29 cellular contexts compared by ENCODE assay signal in the genomic region with DNA sequence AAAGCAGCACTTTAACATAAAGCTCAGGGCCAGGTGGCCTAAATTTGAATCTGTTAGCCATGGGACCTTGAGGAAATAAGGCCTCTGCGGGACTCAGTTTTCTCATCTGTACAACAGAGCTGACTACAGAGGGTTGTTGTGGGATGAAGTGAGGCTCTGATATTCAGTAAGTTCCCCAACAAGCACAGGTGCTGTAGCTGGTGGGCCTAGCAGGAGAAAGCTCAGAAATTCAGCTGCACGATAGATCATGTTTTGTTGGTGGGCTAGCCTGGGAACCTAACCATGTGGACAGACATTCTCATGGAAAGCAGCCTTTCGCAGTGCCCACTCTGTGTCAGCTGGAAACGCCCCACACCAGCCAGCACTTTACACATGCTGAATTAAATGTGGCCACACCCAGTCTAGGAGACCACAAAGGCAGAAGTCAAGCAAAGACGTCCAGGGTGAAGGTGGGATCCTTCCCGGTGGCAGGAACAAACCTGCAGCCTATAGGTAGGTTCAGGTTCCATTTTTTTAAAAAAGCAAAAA. TPM values are rescaled to one million over a fixed set of nuclear protein-coding genes. Genes with fewer than 3 reads are reported as not detected.
DNase-seq lines count a peak whose midpoint lies in the region; ATAC-seq and TF ChIP-seq lines count a peak whose summit lies in the region.
"Had no signal": no experiment of that assay in that cellular context is flagged by ENCODE, and none has a peak within 500 bp of the region (broad histone marks: within the 10 kb centered on the region; RNA-seq: fewer than 3 reads in every experiment).

No MANE protein-coding gene starts in this region.

- H3K27me3 ChIP-seq in mammary epithelial cell (ENCODE audit: insufficient read depth, low read length) (no peaks in the 10 kb centered on the region), breast epithelium (no peaks in the 10 kb centered on the region)
- H3K27me3 ChIP-seq: Peyer's patch, upper lobe of right lung had no signal

- H3K27ac Mint-ChIP-seq in naive thymus-derived CD8-positive, alpha-beta T cell: peak overlapping the region in 8 of 10 donors; percentile 31 to 72 (median 56)
- H3K27ac Mint-ChIP-seq in endothelial cell (ENCODE audit: unreplicated experiment) (no peak overlapping the region), progenitor cell of endocrine pancreas (no peak overlapping the region)
- no peak overlapping the region for H3K27ac Mint-ChIP-seq in activated CD8-positive, alpha-beta T cell treated with anti-CD3 and anti-CD28 coated beads for 36 hours
- H3K27ac Mint-ChIP-seq: activated naive CD8-positive, alpha-beta T cell treated with anti-CD3 and anti-CD28 coated beads, Interleukin-2, amount 10 ng/mL, durations not matched to agents 7 days and 5 days; IgD-negative memory B cell; nephron; stimulated activated effector memory CD8-positive, alpha-beta T cell treated with anti-CD3 and anti-CD28 coated beads, Interleukin-12 subunit alpha, Interleukin-12 subunit beta, amount 100 ng/mL, for 72 hours; WTC11 had no signal

- H2AFZ ChIP-seq in mammary epithelial cell (ENCODE audit: low read depth, low read length): no peak overlapping the region

- no peak for TF ChIP-seq POLR2A in breast epithelium (IDR thresholded peaks at IDR 0.05)

- no peak for ATAC-seq in naive thymus-derived CD8-positive, alpha-beta T cell
- no peak for ATAC-seq in activated CD8-positive, alpha-beta T cell treated with anti-CD3 and anti-CD28 coated beads for 36 hours
- ATAC-seq: activated T-cell treated with anti-CD3 and anti-CD28 coated beads, Interleukin-2, amount 50 U/mL, for 4 hours; stimulated activated effector memory CD8-positive, alpha-beta T cell treated with anti-CD3 and anti-CD28 coated beads, Interleukin-12 subunit alpha, Interleukin-12 subunit beta, amount 100 ng/mL, for 72 hours; WTC11 had no signal

- H3K9me3 ChIP-seq in mammary epithelial cell (replicated peaks; ENCODE audit: insufficient read depth, low read length) (no peaks in the 10 kb centered on the region), breast epithelium (no peaks in the 10 kb centered on the region)
- H3K9me3 ChIP-seq: left ventricle myocardium inferior, Peyer's patch, upper lobe of right lung had no signal

- WGBS in mammary epithelial cell (ENCODE audit: low coverage, missing lambda C conversion rate): 89% methylated on average over 6 of the region's 6 CpGs

- H3K9ac ChIP-seq in mammary epithelial cell (ENCODE audit: insufficient read depth, low read length): peak overlapping the region; percentile 22

- H3K9me3 Mint-ChIP-seq in naive thymus-derived CD8-positive, alpha-beta T cell: peaks cover 0 to 2% (median 0%) of the 10 kb centered on the region in 9 donors
- H3K9me3 Mint-ChIP-seq in endothelial cell (ENCODE audit: unreplicated experiment) (no peaks in the 10 kb centered on the region), progenitor cell of endocrine pancreas (ENCODE audit: low read depth) (no peaks in the 10 kb centered on the region)
- H3K9me3 Mint-ChIP-seq in activated CD8-positive, alpha-beta T cell treated with anti-CD3 and anti-CD28 coated beads for 36 hours: no peaks in the 10 kb centered on the region
- H3K9me3 Mint-ChIP-seq: activated naive CD8-positive, alpha-beta T cell treated with anti-CD3 and anti-CD28 coated beads, Interleukin-2, amount 10 ng/mL, durations not matched to agents 7 days and 5 days; activated T-cell treated with anti-CD3 and anti-CD28 coated beads, Interleukin-2, amount 50 U/mL, for 4 hours; CD4-positive, alpha-beta memory T cell; IgD-negative memory B cell; nephron; stimulated activated effector memory CD8-positive, alpha-beta T cell treated with anti-CD3 and anti-CD28 coated beads, Interleukin-12 subunit alpha, Interleukin-12 subunit beta, amount 100 ng/mL, for 72 hours had no signal

- no peak for DNase-seq in mammary epithelial cell
- no peak for DNase-seq in breast epithelium (ENCODE audit: low spot score in 2 of 2)
- DNase-seq in caudate nucleus (lab: John Stamatoyannopoulos, UW): no peak
- no peak for DNase-seq in naive thymus-derived CD8-positive, alpha-beta T cell
- DNase-seq in OCI-M2 (lab: John Stamatoyannopoulos, UW; ENCODE audit: unreplicated experiment): no peak
- no peak for DNase-seq in endothelial cell (ENCODE audit: low spot score)
- DNase-seq in progenitor cell of endocrine pancreas (ENCODE audit: low spot score, unreplicated experiment): no peak
- DNase-seq in activated CD8-positive, alpha-beta T cell treated with anti-CD3 and anti-CD28 coated beads for 36 hours: no peak
- DNase-seq: 8988T; activated CD4-positive, alpha-beta T cell treated with anti-CD3 and anti-CD28 coated beads, Interleukin-2, amount 50 U/mL, for 1 hour; activated gamma-delta T cell treated with Interleukin-2 at 50 U/mL for 16 hours; activated naive CD8-positive, alpha-beta T cell treated with anti-CD3 and anti-CD28 coated beads, Interleukin-2, amount 10 ng/mL, durations not matched to agents 7 days and 5 days; activated T-cell treated with anti-CD3 and anti-CD28 coated beads, Interleukin-2, amount 50 U/mL, for 4 hours; CD4-positive, alpha-beta memory T cell; effector CD8-positive, alpha-beta T cell; GOT3; hypothalamus; left ventricle myocardium inferior; midbrain; NCI-H1105; NCI-H187; NCI-H524 treated with DMSO at 0.1 percent for 48 hours had no signal

- in situ Hi-C loops in mammary epithelial cell (cut with MboI; ENCODE audit: low sequenced_read_pairs in 2 of 2): no loop called here

- CTCF ChIA-PET in mammary epithelial cell (lab: Charles Lee; ENCODE audit: low non-redundant PET): no interaction called here
- CTCF ChIA-PET in activated CD8-positive, alpha-beta T cell treated with anti-CD3 and anti-CD28 coated beads for 36 hours (lab: Charles Lee): interaction anchor here (0.7 to 1.4 kb wide), 6 partner anchors 11 to 811 kb away, joined by 3 to 4 read pairs (median 3); no protein-coding TSS in a partner anchor

- H4K20me1 ChIP-seq in mammary epithelial cell (ENCODE audit: insufficient read depth, low read length): no peaks in the 10 kb centered on the region

- peak overlapping the region in 1 of 10 donors; percentile 2 for H3K4me3 Mint-ChIP-seq in naive thymus-derived CD8-positive, alpha-beta T cell
- H3K4me3 Mint-ChIP-seq in endothelial cell (ENCODE audit: unreplicated experiment) (no peak overlapping the region), progenitor cell of endocrine pancreas (ENCODE audit: low read depth) (no peak overlapping the region)
- no peak overlapping the region for H3K4me3 Mint-ChIP-seq in activated CD8-positive, alpha-beta T cell treated with anti-CD3 and anti-CD28 coated beads for 36 hours
- H3K4me3 Mint-ChIP-seq: activated naive CD8-positive, alpha-beta T cell treated with anti-CD3 and anti-CD28 coated beads, Interleukin-2, amount 10 ng/mL, durations not matched to agents 7 days and 5 days; activated T-cell treated with anti-CD3 and anti-CD28 coated beads, Interleukin-2, amount 50 U/mL, for 4 hours; CD4-positive, alpha-beta memory T cell; nephron; stimulated activated effector memory CD8-positive, alpha-beta T cell treated with anti-CD3 and anti-CD28 coated beads, Interleukin-12 subunit alpha, Interleukin-12 subunit beta, amount 100 ng/mL, for 72 hours; WTC11 had no signal

- peak overlapping the region; percentile 44 for H3K27ac ChIP-seq in mammary epithelial cell (ENCODE audit: insufficient read depth, low read depth, low read length)
- H3K27ac ChIP-seq in breast epithelium: peak overlapping the region in 1 of 2 donors; percentile 6
- H3K27ac ChIP-seq in caudate nucleus (ENCODE audit: low read depth, low read length): peak overlapping the region; percentile 21
- H3K27ac ChIP-seq: epithelial cell of prostate, left ventricle myocardium inferior, Peyer's patch, upper lobe of right lung had no signal

- H3K27me3 Mint-ChIP-seq in naive thymus-derived CD8-positive, alpha-beta T cell: no peaks in the 10 kb centered on the region
- H3K27me3 Mint-ChIP-seq in endothelial cell (ENCODE audit: unreplicated experiment) (peaks cover 1% of the 10 kb centered on the region), progenitor cell of endocrine pancreas (no peaks in the 10 kb centered on the region)
- H3K27me3 Mint-ChIP-seq in activated CD8-positive, alpha-beta T cell treated with anti-CD3 and anti-CD28 coated beads for 36 hours: no peaks in the 10 kb centered on the region
- H3K27me3 Mint-ChIP-seq: activated naive CD8-positive, alpha-beta T cell treated with anti-CD3 and anti-CD28 coated beads, Interleukin-2, amount 10 ng/mL, durations not matched to agents 7 days and 5 days; CD4-positive, alpha-beta memory T cell had no signal

- POLR2A ChIA-PET in naive thymus-derived CD8-positive, alpha-beta T cell (lab: Charles Lee): interaction anchor here (0.8 to 1.5 kb wide), 6 partner anchors 10 to 98 kb away, joined by 3 to 10 read pairs (median 4); a partner anchor contains a TSS
- POLR2A ChIA-PET in activated CD8-positive, alpha-beta T cell treated with anti-CD3 and anti-CD28 coated beads for 36 hours (lab: Charles Lee): interaction anchor here (0.6 to 1.3 kb wide), 2 partner anchors 17 to 47 kb away, joined by 3 read pairs; no protein-coding TSS in a partner anchor

- BruUV-seq in mammary epithelial cell (replicated peaks; lab: Mats Ljungman, UMichigan): no TSS peak

- H3K4me1 Mint-ChIP-seq in naive thymus-derived CD8-positive, alpha-beta T cell: peaks cover 15 to 55% (median 47%) of the 10 kb centered on the region in 4 donors
- H3K4me1 Mint-ChIP-seq in endothelial cell (ENCODE audit: unreplicated experiment): no peaks in the 10 kb centered on the region
- no peaks in the 10 kb centered on the region for H3K4me1 Mint-ChIP-seq in progenitor cell of endocrine pancreas (ENCODE audit: low read depth)
- peaks cover 39% of the 10 kb centered on the region for H3K4me1 Mint-ChIP-seq in activated CD8-positive, alpha-beta T cell treated with anti-CD3 and anti-CD28 coated beads for 36 hours (ENCODE audit: low read depth)

- H3K4me3 ChIP-seq in mammary epithelial cell (replicated peaks in 1 of 3; ENCODE audit: insufficient read depth in 1 of 3, low read depth in 2 of 3, low read length in 3 of 3): no peak overlapping the region
- no peak overlapping the region for H3K4me3 ChIP-seq in breast epithelium
- H3K4me3 ChIP-seq: left ventricle myocardium inferior, Peyer's patch, upper lobe of right lung had no signal

- dilution Hi-C loops in mammary epithelial cell (cut with HindIII; ENCODE audit: low sequenced_read_pairs): no loop called here

- H3K36me3 ChIP-seq in mammary epithelial cell (ENCODE audit: insufficient read depth, low read length): no peaks in the 10 kb centered on the region
- H3K36me3 ChIP-seq in breast epithelium: no peaks in the 10 kb centered on the region
- H3K36me3 ChIP-seq: left ventricle myocardium inferior, Peyer's patch, upper lobe of right lung had no signal

- intact Hi-C loops in mammary epithelial cell (cut with micrococcal nuclease) (loop anchor here (5.0 kb wide), 1 partner anchor 93 kb away; no protein-coding TSS in a partner anchor), breast epithelium (cut with DNase I; ENCODE audit: low total_unique reads) (no loop called here)
- intact Hi-C loops in activated CD8-positive, alpha-beta T cell treated with anti-CD3 and anti-CD28 coated beads for 36 hours (cut with micrococcal nuclease): loop anchor here (5.0 kb wide), 1 partner anchor 58 kb away; no protein-coding TSS in a partner anchor

- H3K79me2 ChIP-seq in mammary epithelial cell (ENCODE audit: insufficient read depth, low read length): peaks cover 60% of the 10 kb centered on the region

- TF ChIP-seq CTCF in mammary epithelial cell (conservative IDR thresholded peaks at IDR 0.05 in 1 of 2, IDR thresholded peaks at IDR 0.05 in 1 of 2; ENCODE audit: extremely low read depth in 1 of 2, insufficient read depth in 1 of 2, low read depth in 1 of 2, low read length in 2 of 2) (no peak), breast epithelium (IDR thresholded peaks at IDR 0.05) (no peak), endothelial cell (IDR thresholded peaks at IDR 0.05; ENCODE audit: unreplicated experiment) (no peak), progenitor cell of endocrine pancreas (IDR thresholded peaks at IDR 0.05; ENCODE audit: unreplicated experiment) (no peak)
- TF ChIP-seq CTCF in activated CD8-positive, alpha-beta T cell treated with anti-CD3 and anti-CD28 coated beads for 36 hours (IDR thresholded peaks at IDR 0.05): no peak

- H3K4me1 ChIP-seq in mammary epithelial cell (ENCODE audit: insufficient read depth, low read length): peaks cover 61% of the 10 kb centered on the region
- H3K4me1 ChIP-seq in breast epithelium: peaks cover 7 to 10% of the 10 kb centered on the region in 2 donors

- peak overlapping the region; percentile 38 for H3K4me2 ChIP-seq in mammary epithelial cell (ENCODE audit: insufficient read depth, low read depth, low read length)

- H3K36me3 Mint-ChIP-seq in naive thymus-derived CD8-positive, alpha-beta T cell: peaks cover 0 to 12% (median 2%) of the 10 kb centered on the region in 3 donors
- H3K36me3 Mint-ChIP-seq in endothelial cell (ENCODE audit: low read depth, unreplicated experiment) (no peaks in the 10 kb centered on the region), progenitor cell of endocrine pancreas (ENCODE audit: insufficient read depth) (no peaks in the 10 kb centered on the region)
- peaks cover 5% of the 10 kb centered on the region for H3K36me3 Mint-ChIP-seq in activated CD8-positive, alpha-beta T cell treated with anti-CD3 and anti-CD28 coated beads for 36 hours (ENCODE audit: low read depth)
- H3K36me3 Mint-ChIP-seq: CD4-positive, alpha-beta memory T cell; IgD-negative memory B cell; stimulated activated effector memory CD8-positive, alpha-beta T cell treated with anti-CD3 and anti-CD28 coated beads, Interleukin-12 subunit alpha, Interleukin-12 subunit beta, amount 100 ng/mL, for 72 hours had no signal

RNA-seq across cellular contexts. Expression of a gene that starts 16.1 kb away (rescaled TPM):
- total RNA-seq in mammary epithelial cell: 10 to 100 TPM in 1 of 2 donors, 1 to 10 TPM in 1; 7.5 to 14.9 TPM
- polyA plus RNA-seq in mammary epithelial cell: 4.4 TPM
- polyA minus RNA-seq in mammary epithelial cell: 6.4 TPM
- total RNA-seq in breast epithelium: 1 to 10 TPM; 2.3 to 7.5 (median 2.4) TPM
- 10 to 100 TPM; 36.9 to 42.7 TPM for total RNA-seq in naive thymus-derived CD8-positive, alpha-beta T cell
- polyA plus RNA-seq in naive thymus-derived CD8-positive, alpha-beta T cell: 1 to 10 TPM; 4.0 to 6.3 (median 4.7) TPM
- total RNA-seq in endothelial cell (ENCODE audit: unreplicated experiment): 14.3 TPM
- 2.1 and 2.6 TPM in 2 replicates for total RNA-seq in progenitor cell of endocrine pancreas
- total RNA-seq in activated CD8-positive, alpha-beta T cell treated with anti-CD3 and anti-CD28 coated beads for 36 hours: 10 to 100 TPM; 15.3 to 17.9 TPM

Comparison
In these comparisons a context has a peak if more than half of its experiments do, and no peak if none do; other contexts are left out.
1. H3K27ac Mint-ChIP-seq: peak in naive thymus-derived CD8-positive, alpha-beta T cell (8 of 10); none in endothelial cell (single experiment), progenitor cell of endocrine pancreas (single experiment) and activated CD8-positive, alpha-beta T cell treated with anti-CD3 and anti-CD28 coated beads for 36 hours (single experiment).